In genomic region chr6:15355683-15356099, GRCh38 we compare ENCODE assay signal across 1 cellular context.
A peak's percentile ranks its signal among the peaks of the same experiment; 100 is the strongest.
TF ChIP-seq lines count a peak whose summit lies in the region.

No MANE protein-coding gene starts in this region.

TF ChIP-seq in HEK293, 187 proteins besides CTCF, POLR2A, EP300 and RAD21 (continued from another document and continues in another):
- TF ChIP-seq ZNF280D (tag by site-specific recombination; IDR thresholded peaks at IDR 0.05), result no peak; the same call in 1 of the 2 replicates
- 0 out of 2 replicates have a peak, but pooled peaks have one; percentile 46 for TF ChIP-seq PRDM1 (tag by site-specific recombination; IDR thresholded peaks at IDR 0.05)
- TF ChIP-seq ZNF449 (tag by site-specific recombination; IDR thresholded peaks at IDR 0.05), result no peak
- no peak for TF ChIP-seq ZFP41 (tag by site-specific recombination; IDR thresholded peaks at IDR 0.05; ENCODE audit: borderline replicate concordance)
- TF ChIP-seq OSR2 (tag by site-specific recombination; IDR thresholded peaks at IDR 0.05), result peak; percentile 45; the same call in 1 of the 2 replicates
- TF ChIP-seq ZNF555 (tag by site-specific recombination; conservative IDR thresholded peaks at IDR 0.05), result no peak
- TF ChIP-seq ZNF398 (tag by site-specific recombination; IDR thresholded peaks at IDR 0.05), result peak; percentile 62
- no peak for TF ChIP-seq YY1 (tag by site-specific recombination; IDR thresholded peaks at IDR 0.05)
- no peak for TF ChIP-seq ZNF776 (tag by site-specific recombination; IDR thresholded peaks at IDR 0.05; ENCODE audit: borderline replicate concordance)
- TF ChIP-seq, protein P1, sequence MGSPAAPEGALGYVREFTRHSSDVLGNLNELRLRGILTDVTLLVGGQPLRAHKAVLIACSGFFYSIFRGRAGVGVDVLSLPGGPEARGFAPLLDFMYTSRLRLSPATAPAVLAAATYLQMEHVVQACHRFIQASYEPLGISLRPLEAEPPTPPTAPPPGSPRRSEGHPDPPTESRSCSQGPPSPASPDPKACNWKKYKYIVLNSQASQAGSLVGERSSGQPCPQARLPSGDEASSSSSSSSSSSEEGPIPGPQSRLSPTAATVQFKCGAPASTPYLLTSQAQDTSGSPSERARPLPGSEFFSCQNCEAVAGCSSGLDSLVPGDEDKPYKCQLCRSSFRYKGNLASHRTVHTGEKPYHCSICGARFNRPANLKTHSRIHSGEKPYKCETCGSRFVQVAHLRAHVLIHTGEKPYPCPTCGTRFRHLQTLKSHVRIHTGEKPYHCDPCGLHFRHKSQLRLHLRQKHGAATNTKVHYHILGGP (tag by site-specific recombination; IDR thresholded peaks at IDR 0.05), result no peak
- no peak for TF ChIP-seq KLF10 (tag by site-specific recombination; IDR thresholded peaks at IDR 0.05)
- TF ChIP-seq, protein P2, sequence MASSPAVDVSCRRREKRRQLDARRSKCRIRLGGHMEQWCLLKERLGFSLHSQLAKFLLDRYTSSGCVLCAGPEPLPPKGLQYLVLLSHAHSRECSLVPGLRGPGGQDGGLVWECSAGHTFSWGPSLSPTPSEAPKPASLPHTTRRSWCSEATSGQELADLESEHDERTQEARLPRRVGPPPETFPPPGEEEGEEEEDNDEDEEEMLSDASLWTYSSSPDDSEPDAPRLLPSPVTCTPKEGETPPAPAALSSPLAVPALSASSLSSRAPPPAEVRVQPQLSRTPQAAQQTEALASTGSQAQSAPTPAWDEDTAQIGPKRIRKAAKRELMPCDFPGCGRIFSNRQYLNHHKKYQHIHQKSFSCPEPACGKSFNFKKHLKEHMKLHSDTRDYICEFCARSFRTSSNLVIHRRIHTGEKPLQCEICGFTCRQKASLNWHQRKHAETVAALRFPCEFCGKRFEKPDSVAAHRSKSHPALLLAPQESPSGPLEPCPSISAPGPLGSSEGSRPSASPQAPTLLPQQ (tag by site-specific recombination; IDR thresholded peaks at IDR 0.05), result peak; percentile 69
- TF ChIP-seq ZNF639 (tag by site-specific recombination; IDR thresholded peaks at IDR 0.05), result no peak
- TF ChIP-seq, protein P3, sequence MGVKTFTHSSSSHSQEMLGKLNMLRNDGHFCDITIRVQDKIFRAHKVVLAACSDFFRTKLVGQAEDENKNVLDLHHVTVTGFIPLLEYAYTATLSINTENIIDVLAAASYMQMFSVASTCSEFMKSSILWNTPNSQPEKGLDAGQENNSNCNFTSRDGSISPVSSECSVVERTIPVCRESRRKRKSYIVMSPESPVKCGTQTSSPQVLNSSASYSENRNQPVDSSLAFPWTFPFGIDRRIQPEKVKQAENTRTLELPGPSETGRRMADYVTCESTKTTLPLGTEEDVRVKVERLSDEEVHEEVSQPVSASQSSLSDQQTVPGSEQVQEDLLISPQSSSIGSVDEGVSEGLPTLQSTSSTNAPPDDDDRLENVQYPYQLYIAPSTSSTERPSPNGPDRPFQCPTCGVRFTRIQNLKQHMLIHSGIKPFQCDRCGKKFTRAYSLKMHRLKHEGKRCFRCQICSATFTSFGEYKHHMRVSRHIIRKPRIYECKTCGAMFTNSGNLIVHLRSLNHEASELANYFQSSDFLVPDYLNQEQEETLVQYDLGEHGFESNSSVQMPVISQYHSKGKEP (tag by site-specific recombination; IDR thresholded peaks at IDR 0.05), result peak; percentile 45; the same call in 1 of the 2 replicates
- no peak for TF ChIP-seq ZNF426 (tag by site-specific recombination; IDR thresholded peaks at IDR 0.05)
- no peak for TF ChIP-seq ZNF677 (tag by site-specific recombination; IDR thresholded peaks at IDR 0.05)
- no peak for TF ChIP-seq ZNF473 (tag by site-specific recombination; IDR thresholded peaks at IDR 0.05)
- peak; percentile 60; the same call in 1 of the 2 replicates for TF ChIP-seq ZNF561 (tag by site-specific recombination; IDR thresholded peaks at IDR 0.05; ENCODE audit: borderline replicate concordance)
- no peak for TF ChIP-seq ELK4 (IDR thresholded peaks at IDR 0.05; ENCODE audit: borderline replicate concordance, low read depth, low read length)
- TF ChIP-seq ZBTB11 (tag by site-specific recombination; conservative IDR thresholded peaks at IDR 0.05; ENCODE audit: low read depth), result no peak
- no peak for TF ChIP-seq ZNF488 (tag by site-specific recombination; IDR thresholded peaks at IDR 0.05)
- TF ChIP-seq ZNF214 (tag by site-specific recombination; IDR thresholded peaks at IDR 0.05; ENCODE audit: borderline replicate concordance), result no peak
- no peak for TF ChIP-seq ZNF558 (tag by site-specific recombination; IDR thresholded peaks at IDR 0.05)
- TF ChIP-seq ZNF133 (tag by site-specific recombination; IDR thresholded peaks at IDR 0.05), result no peak
- no peak for TF ChIP-seq ZNF623 (tag by site-specific recombination; IDR thresholded peaks at IDR 0.05)
- no peak for TF ChIP-seq GFI1B (tag by site-specific recombination; IDR thresholded peaks at IDR 0.05)
- no peak for TF ChIP-seq GLI2 (tag by site-specific recombination; IDR thresholded peaks at IDR 0.05; ENCODE audit: borderline replicate concordance, low read depth)
- TF ChIP-seq ZNF391 (tag by site-specific recombination; IDR thresholded peaks at IDR 0.05; ENCODE audit: borderline replicate concordance, low read depth), result no peak
- TF ChIP-seq IKZF3 (tag by site-specific recombination; IDR thresholded peaks at IDR 0.05), result peak; percentile 54; the same call in 1 of the 2 replicates
- TF ChIP-seq, protein P4, sequence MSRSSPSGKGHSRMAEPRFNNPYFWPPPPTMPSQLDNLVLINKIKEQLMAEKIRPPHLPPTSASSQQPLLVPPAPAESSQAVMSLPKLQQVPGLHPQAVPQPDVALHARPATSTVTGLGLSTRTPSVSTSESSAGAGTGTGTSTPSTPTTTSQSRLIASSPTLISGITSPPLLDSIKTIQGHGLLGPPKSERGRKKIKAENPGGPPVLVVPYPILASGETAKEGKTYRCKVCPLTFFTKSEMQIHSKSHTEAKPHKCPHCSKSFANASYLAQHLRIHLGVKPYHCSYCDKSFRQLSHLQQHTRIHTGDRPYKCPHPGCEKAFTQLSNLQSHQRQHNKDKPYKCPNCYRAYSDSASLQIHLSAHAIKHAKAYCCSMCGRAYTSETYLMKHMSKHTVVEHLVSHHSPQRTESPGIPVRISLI (tag by site-specific recombination; IDR thresholded peaks at IDR 0.05), result 0 out of 2 replicates have a peak, but pooled peaks have one; percentile 64
- no peak for TF ChIP-seq ZNF16 (tag by site-specific recombination; IDR thresholded peaks at IDR 0.05; ENCODE audit: low read depth)
- TF ChIP-seq KLF16 (tag by site-specific recombination; IDR thresholded peaks at IDR 0.05), result no peak
- TF ChIP-seq, protein P5, sequence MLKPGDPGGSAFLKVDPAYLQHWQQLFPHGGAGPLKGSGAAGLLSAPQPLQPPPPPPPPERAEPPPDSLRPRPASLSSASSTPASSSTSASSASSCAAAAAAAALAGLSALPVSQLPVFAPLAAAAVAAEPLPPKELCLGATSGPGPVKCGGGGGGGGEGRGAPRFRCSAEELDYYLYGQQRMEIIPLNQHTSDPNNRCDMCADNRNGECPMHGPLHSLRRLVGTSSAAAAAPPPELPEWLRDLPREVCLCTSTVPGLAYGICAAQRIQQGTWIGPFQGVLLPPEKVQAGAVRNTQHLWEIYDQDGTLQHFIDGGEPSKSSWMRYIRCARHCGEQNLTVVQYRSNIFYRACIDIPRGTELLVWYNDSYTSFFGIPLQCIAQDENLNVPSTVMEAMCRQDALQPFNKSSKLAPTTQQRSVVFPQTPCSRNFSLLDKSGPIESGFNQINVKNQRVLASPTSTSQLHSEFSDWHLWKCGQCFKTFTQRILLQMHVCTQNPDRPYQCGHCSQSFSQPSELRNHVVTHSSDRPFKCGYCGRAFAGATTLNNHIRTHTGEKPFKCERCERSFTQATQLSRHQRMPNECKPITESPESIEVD (tag by site-specific recombination; IDR thresholded peaks at IDR 0.05), result peak; percentile 66
- no peak for TF ChIP-seq ZNF530 (tag by site-specific recombination; IDR thresholded peaks at IDR 0.05; ENCODE audit: low read depth)
- no peak for TF ChIP-seq ZNF654 (tag by site-specific recombination; IDR thresholded peaks at IDR 0.05; ENCODE audit: low read depth)
- TF ChIP-seq HOXA7 (CRISPR knock-in tag; IDR thresholded peaks at IDR 0.05; ENCODE audit: borderline replicate concordance), result no peak
